Comparison of ENCODE assay signal across 1 cellular context in the genomic region with DNA sequence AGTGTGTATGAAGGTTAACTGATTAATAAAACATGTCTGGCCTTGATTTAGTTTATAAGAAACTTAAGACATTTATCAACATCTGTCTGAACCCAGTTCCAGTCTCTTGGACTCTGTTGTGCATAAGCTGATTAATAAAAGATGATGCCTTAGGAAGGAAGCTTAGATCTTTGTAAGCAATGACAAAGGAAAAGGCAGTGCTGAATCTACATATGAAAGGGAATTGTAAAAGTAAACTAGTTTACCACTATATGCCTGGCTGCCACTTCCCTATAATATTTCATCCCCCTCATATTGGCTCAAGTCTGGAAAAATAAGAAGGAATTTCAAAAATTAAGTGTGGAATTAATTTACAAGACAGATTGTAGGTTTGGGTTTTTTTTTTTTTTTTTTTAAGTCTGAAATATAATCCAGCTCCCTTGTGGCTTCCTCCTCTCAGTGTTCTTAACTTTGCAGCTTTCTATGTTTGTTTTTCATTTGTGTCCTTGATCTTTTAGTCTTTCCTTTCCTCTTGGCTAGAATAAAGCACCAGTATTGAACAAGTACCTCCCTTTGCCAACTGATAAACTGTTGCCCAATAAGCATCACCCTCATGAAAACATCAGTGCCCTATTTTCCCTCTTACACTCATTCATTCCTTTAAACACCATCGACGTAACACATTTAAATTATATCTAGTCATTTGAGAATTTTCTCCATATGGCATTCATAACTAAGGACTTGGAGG.
TF ChIP-seq lines count a peak whose summit lies in the region.

No MANE protein-coding gene starts in this region.

TF ChIP-seq in GM23338, 12 proteins besides CTCF, POLR2A, EP300 and RAD21 (continued from another document):
- TF ChIP-seq, protein P1, sequence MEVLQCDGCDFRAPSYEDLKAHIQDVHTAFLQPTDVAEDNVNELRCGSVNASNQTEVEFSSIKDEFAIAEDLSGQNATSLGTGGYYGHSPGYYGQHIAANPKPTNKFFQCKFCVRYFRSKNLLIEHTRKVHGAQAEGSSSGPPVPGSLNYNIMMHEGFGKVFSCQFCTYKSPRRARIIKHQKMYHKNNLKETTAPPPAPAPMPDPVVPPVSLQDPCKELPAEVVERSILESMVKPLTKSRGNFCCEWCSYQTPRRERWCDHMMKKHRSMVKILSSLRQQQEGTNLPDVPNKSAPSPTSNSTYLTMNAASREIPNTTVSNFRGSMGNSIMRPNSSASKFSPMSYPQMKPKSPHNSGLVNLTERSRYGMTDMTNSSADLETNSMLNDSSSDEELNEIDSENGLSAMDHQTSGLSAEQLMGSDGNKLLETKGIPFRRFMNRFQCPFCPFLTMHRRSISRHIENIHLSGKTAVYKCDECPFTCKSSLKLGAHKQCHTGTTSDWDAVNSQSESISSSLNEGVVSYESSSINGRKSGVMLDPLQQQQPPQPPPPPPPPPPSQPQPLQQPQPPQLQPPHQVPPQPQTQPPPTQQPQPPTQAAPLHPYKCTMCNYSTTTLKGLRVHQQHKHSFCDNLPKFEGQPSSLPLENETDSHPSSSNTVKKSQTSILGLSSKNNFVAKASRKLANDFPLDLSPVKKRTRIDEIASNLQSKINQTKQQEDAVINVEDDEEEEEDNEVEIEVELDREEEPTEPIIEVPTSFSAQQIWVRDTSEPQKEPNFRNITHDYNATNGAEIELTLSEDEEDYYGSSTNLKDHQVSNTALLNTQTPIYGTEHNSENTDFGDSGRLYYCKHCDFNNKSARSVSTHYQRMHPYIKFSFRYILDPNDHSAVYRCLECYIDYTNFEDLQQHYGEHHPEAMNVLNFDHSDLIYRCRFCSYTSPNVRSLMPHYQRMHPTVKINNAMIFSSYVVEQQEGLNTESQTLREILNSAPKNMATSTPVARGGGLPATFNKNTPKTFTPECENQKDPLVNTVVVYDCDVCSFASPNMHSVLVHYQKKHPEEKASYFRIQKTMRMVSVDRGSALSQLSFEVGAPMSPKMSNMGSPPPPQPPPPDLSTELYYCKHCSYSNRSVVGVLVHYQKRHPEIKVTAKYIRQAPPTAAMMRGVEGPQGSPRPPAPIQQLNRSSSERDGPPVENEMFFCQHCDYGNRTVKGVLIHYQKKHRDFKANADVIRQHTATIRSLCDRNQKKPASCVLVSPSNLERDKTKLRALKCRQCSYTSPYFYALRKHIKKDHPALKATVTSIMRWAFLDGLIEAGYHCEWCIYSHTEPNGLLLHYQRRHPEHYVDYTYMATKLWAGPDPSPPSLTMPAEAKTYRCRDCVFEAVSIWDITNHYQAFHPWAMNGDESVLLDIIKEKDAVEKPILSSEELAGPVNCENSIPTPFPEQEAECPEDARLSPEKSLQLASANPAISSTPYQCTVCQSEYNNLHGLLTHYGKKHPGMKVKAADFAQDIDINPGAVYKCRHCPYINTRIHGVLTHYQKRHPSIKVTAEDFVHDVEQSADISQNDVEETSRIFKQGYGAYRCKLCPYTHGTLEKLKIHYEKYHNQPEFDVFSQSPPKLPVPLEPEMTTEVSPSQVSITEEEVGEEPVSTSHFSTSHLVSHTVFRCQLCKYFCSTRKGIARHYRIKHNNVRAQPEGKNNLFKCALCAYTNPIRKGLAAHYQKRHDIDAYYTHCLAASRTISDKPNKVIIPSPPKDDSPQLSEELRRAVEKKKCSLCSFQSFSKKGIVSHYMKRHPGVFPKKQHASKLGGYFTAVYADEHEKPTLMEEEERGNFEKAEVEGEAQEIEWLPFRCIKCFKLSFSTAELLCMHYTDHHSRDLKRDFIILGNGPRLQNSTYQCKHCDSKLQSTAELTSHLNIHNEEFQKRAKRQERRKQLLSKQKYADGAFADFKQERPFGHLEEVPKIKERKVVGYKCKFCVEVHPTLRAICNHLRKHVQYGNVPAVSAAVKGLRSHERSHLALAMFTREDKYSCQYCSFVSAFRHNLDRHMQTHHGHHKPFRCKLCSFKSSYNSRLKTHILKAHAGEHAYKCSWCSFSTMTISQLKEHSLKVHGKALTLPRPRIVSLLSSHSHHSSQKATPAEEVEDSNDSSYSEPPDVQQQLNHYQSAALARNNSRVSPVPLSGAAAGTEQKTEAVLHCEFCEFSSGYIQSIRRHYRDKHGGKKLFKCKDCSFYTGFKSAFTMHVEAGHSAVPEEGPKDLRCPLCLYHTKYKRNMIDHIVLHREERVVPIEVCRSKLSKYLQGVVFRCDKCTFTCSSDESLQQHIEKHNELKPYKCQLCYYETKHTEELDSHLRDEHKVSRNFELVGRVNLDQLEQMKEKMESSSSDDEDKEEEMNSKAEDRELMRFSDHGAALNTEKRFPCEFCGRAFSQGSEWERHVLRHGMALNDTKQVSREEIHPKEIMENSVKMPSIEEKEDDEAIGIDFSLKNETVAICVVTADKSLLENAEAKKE (CRISPR knock-in tag; IDR thresholded peaks at IDR 0.05), result no peak
- no peak for TF ChIP-seq JUNB (IDR thresholded peaks at IDR 0.05; ENCODE audit: unreplicated experiment)
- TF ChIP-seq, protein P2, sequence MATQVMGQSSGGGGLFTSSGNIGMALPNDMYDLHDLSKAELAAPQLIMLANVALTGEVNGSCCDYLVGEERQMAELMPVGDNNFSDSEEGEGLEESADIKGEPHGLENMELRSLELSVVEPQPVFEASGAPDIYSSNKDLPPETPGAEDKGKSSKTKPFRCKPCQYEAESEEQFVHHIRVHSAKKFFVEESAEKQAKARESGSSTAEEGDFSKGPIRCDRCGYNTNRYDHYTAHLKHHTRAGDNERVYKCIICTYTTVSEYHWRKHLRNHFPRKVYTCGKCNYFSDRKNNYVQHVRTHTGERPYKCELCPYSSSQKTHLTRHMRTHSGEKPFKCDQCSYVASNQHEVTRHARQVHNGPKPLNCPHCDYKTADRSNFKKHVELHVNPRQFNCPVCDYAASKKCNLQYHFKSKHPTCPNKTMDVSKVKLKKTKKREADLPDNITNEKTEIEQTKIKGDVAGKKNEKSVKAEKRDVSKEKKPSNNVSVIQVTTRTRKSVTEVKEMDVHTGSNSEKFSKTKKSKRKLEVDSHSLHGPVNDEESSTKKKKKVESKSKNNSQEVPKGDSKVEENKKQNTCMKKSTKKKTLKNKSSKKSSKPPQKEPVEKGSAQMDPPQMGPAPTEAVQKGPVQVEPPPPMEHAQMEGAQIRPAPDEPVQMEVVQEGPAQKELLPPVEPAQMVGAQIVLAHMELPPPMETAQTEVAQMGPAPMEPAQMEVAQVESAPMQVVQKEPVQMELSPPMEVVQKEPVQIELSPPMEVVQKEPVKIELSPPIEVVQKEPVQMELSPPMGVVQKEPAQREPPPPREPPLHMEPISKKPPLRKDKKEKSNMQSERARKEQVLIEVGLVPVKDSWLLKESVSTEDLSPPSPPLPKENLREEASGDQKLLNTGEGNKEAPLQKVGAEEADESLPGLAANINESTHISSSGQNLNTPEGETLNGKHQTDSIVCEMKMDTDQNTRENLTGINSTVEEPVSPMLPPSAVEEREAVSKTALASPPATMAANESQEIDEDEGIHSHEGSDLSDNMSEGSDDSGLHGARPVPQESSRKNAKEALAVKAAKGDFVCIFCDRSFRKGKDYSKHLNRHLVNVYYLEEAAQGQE (IDR thresholded peaks at IDR 0.05; ENCODE audit: unreplicated experiment), result no peak
- no peak for TF ChIP-seq EZH2phosphoT487 (IDR thresholded peaks at IDR 0.05; ENCODE audit: unreplicated experiment)
- TF ChIP-seq CREB1 (CRISPR knock-in tag; IDR thresholded peaks at IDR 0.05; ENCODE audit: low read depth), result no peak
- TF ChIP-seq POLR2AphosphoS5 (IDR thresholded peaks at IDR 0.05; ENCODE audit: low read depth), result no peak
- no peak for TF ChIP-seq ZNF331 (CRISPR knock-in tag; IDR thresholded peaks at IDR 0.05; ENCODE audit: low read depth)
- no peak for TF ChIP-seq NANOG (IDR thresholded peaks at IDR 0.05; ENCODE audit: borderline replicate concordance)
- TF ChIP-seq STAT1 (IDR thresholded peaks at IDR 0.05; ENCODE audit: unreplicated experiment), result no peak
- no peak for TF ChIP-seq EZH2 (IDR thresholded peaks at IDR 0.05; ENCODE audit: low read depth, unreplicated experiment)
